ENCODE assay signal across 10 cellular contexts in the genomic region with DNA sequence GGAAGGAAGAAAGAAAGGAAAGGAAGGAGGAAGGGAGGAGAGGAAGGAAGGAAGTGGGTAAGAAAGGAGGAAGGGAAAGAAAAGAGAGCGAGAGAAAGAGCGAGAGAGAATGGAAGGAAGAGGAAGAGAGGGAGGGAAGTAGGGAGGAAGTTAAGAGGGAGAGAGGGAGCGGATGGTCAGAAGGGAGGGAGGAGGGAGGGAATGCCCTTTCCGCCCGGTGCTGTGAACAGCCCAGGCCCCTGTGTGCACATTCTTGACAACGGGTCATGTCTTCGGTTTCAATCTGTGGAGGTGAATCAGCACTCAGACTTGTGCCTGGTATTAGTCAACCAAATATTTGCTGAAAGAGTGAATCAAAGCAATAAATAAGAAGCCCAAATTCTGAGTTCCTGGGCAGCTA. TPM values are rescaled to one million over a fixed set of nuclear protein-coding genes. Genes with fewer than 3 reads are reported as not detected.
A peak's percentile ranks its signal among the peaks of the same experiment; 100 is the strongest.
DNase-seq lines count a peak whose midpoint lies in the region; ATAC-seq and TF ChIP-seq lines count a peak whose summit lies in the region.
"Had no signal": no experiment of that assay in that cellular context is flagged by ENCODE, and none has a peak within 500 bp of the region (broad histone marks: within the 10 kb centered on the region; RNA-seq: fewer than 3 reads in every experiment).

No MANE protein-coding gene starts in this region.

- DNase-seq in AG08396 (ENCODE audit: low spot score), result peak; percentile 86
- DNase-seq in HT1080 (ENCODE audit: low read depth), result peak; percentile 92
- DNase-seq in cardiac fibroblast (ENCODE audit: low read depth in 2 of 2), result peak; percentile 69 to 95
- DNase-seq in activated CD4-positive, alpha-beta T cell treated with anti-CD3 and anti-CD28 coated beads for 4 hours, result no peak
- DNase-seq in germinal center (ENCODE audit: low spot score), result no peak
- no peak for DNase-seq in SIG-M5 (lab: John Stamatoyannopoulos, UW)
- DNase-seq: effector memory CD4-positive, alpha-beta T cell; naive B cell had no signal

- peaks cover 10% of the 10 kb centered on the region for H3K4me1 ChIP-seq in mesodermal cell (ENCODE audit: control insufficient read depth, insufficient read depth, low read length, poor library complexity, severe bottlenecking)

- peak overlapping the region; percentile 37 for H3K27ac ChIP-seq in mesodermal cell (ENCODE audit: low read depth, low read length, severe bottlenecking)

- TF ChIP-seq CTCF in cardiac fibroblast (IDR thresholded peaks at IDR 0.05; ENCODE audit: low read depth, low read length), result no peak

- 52 to 53% methylated on average over 5 to 7 of the region's 7 CpGs for WGBS in mesodermal cell (ENCODE audit: insufficient coverage in 2 of 2), 2 experiments

- H3K4me3 ChIP-seq in cardiac fibroblast (replicated peaks in 1 of 2; ENCODE audit: low read depth in 2 of 2, low read length in 2 of 2), result no peak overlapping the region
- H3K4me3 ChIP-seq in mesodermal cell (ENCODE audit: extremely low read depth, insufficient read depth, low read length, poor library complexity, severe bottlenecking), result no peak overlapping the region

- H3K9me3 ChIP-seq in mesodermal cell (ENCODE audit: control insufficient read depth, low read length), result no peaks in the 10 kb centered on the region

- no peaks in the 10 kb centered on the region for H3K36me3 ChIP-seq in mesodermal cell (ENCODE audit: control insufficient read depth, insufficient read depth, low read length)

- ATAC-seq in GM21390 (IDR thresholded peaks at IDR 0.05; ENCODE audit: unreplicated experiment), result no peak

RNA-seq across cellular contexts. Expression of a gene that starts 39.2 kb away (rescaled TPM):
- 0.50 and 0.59 TPM in 2 replicates for total RNA-seq in HT1080 (2014; rRNA removed; shearing (Covaris generic))
- polyA plus RNA-seq in HT1080 (2015; cell fraction: cytosol; rRNA removed), result 0.36 and 0.55 TPM in 2 replicates
- polyA plus RNA-seq in HT1080 (2015; cell fraction: nucleus; rRNA removed), result 0.74 and 1.3 TPM in 2 replicates
- polyA plus RNA-seq in mesodermal cell (2013, experiment 1 of 2), result 3.2 TPM
- 5.0 TPM for polyA plus RNA-seq in mesodermal cell (2013, experiment 2 of 2)

Comparison
In these comparisons a context has a peak if more than half of its experiments do, and no peak if none do; other contexts are left out.
1. DNase-seq: peak in AG08396 (single experiment), HT1080 (single experiment) and cardiac fibroblast (2 of 2); none in activated CD4-positive, alpha-beta T cell treated with anti-CD3 and anti-CD28 coated beads for 4 hours (0 of 2), germinal center (single experiment) and SIG-M5 (single experiment).